Comparison of ENCODE assay signal across 1 cellular context in the genomic region with DNA sequence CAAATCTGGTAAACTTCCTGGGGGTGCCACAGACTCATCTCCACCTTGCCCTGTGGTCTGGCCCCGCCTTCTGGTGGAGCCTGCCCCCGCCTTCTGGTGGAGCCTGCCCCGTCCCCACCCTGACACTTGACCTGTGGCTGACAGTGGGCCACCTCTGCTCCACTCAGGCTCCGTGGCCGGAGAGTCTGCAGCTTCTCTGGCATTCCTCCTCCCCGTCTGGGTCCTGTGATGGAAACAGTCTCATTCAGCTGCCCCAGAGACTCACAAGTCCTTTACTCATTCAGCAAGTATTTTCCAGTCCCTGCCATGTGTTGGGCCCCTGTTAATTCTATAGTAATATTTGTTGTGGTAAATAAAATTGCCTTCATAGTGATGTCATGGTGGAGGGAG.
TF ChIP-seq lines count a peak whose summit lies in the region.

No MANE protein-coding gene starts in this region.

TF ChIP-seq in K562, 482 proteins besides CTCF, POLR2A, EP300 and RAD21:
- TF ChIP-seq PHF20 (IDR thresholded peaks at IDR 0.05; ENCODE audit: partially characterized antibody) = no peak
- TF ChIP-seq NFATC3 (IDR thresholded peaks at IDR 0.05) = no peak
- TF ChIP-seq TCFL5 (CRISPR knock-in tag; conservative IDR thresholded peaks at IDR 0.05) = no peak
- TF ChIP-seq GATAD2B (IDR thresholded peaks at IDR 0.05; ENCODE audit: borderline replicate concordance) = no peak
- TF ChIP-seq ZNF3 (CRISPR knock-in tag; IDR thresholded peaks at IDR 0.05) = no peak
- TF ChIP-seq ZBTB11 (CRISPR knock-in tag; IDR thresholded peaks at IDR 0.05) = no peak
- TF ChIP-seq CSDE1 (IDR thresholded peaks at IDR 0.05) = no peak
- TF ChIP-seq SPI1 (IDR thresholded peaks at IDR 0.05; ENCODE audit: borderline replicate concordance, low read depth, low read length) = no peak
- TF ChIP-seq, protein P1, sequence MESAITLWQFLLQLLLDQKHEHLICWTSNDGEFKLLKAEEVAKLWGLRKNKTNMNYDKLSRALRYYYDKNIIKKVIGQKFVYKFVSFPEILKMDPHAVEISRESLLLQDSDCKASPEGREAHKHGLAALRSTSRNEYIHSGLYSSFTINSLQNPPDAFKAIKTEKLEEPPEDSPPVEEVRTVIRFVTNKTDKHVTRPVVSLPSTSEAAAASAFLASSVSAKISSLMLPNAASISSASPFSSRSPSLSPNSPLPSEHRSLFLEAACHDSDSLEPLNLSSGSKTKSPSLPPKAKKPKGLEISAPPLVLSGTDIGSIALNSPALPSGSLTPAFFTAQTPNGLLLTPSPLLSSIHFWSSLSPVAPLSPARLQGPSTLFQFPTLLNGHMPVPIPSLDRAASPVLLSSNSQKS (CRISPR knock-in tag; IDR thresholded peaks at IDR 0.05) = no peak
- TF ChIP-seq, protein P2, sequence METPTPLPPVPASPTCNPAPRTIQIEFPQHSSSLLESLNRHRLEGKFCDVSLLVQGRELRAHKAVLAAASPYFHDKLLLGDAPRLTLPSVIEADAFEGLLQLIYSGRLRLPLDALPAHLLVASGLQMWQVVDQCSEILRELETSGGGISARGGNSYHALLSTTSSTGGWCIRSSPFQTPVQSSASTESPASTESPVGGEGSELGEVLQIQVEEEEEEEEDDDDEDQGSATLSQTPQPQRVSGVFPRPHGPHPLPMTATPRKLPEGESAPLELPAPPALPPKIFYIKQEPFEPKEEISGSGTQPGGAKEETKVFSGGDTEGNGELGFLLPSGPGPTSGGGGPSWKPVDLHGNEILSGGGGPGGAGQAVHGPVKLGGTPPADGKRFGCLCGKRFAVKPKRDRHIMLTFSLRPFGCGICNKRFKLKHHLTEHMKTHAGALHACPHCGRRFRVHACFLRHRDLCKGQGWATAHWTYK (CRISPR knock-in tag; IDR thresholded peaks at IDR 0.05) = no peak
- no peak for TF ChIP-seq SMARCE1 (IDR thresholded peaks at IDR 0.05)
- TF ChIP-seq, protein P3, sequence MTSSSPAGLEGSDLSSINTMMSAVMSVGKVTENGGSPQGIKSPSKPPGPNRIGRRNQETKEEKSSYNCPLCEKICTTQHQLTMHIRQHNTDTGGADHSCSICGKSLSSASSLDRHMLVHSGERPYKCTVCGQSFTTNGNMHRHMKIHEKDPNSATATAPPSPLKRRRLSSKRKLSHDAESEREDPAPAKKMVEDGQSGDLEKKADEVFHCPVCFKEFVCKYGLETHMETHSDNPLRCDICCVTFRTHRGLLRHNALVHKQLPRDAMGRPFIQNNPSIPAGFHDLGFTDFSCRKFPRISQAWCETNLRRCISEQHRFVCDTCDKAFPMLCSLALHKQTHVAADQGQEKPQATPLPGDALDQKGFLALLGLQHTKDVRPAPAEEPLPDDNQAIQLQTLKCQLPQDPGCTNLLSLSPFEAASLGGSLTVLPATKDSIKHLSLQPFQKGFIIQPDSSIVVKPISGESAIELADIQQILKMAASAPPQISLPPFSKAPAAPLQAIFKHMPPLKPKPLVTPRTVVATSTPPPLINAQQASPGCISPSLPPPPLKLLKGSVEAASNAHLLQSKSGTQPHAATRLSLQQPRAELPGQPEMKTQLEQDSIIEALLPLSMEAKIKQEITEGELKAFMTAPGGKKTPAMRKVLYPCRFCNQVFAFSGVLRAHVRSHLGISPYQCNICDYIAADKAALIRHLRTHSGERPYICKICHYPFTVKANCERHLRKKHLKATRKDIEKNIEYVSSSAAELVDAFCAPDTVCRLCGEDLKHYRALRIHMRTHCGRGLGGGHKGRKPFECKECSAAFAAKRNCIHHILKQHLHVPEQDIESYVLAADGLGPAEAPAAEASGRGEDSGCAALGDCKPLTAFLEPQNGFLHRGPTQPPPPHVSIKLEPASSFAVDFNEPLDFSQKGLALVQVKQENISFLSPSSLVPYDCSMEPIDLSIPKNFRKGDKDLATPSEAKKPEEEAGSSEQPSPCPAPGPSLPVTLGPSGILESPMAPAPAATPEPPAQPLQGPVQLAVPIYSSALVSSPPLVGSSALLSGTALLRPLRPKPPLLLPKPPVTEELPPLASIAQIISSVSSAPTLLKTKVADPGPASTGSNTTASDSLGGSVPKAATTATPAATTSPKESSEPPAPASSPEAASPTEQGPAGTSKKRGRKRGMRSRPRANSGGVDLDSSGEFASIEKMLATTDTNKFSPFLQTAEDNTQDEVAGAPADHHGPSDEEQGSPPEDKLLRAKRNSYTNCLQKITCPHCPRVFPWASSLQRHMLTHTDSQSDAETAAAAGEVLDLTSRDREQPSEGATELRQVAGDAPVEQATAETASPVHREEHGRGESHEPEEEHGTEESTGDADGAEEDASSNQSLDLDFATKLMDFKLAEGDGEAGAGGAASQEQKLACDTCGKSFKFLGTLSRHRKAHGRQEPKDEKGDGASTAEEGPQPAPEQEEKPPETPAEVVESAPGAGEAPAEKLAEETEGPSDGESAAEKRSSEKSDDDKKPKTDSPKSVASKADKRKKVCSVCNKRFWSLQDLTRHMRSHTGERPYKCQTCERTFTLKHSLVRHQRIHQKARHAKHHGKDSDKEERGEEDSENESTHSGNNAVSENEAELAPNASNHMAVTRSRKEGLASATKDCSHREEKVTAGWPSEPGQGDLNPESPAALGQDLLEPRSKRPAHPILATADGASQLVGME (CRISPR knock-in tag; IDR thresholded peaks at IDR 0.05) = no peak
- no peak for TF ChIP-seq MTA3 (IDR thresholded peaks at IDR 0.05; ENCODE audit: borderline replicate concordance)
